In the genomic region with DNA sequence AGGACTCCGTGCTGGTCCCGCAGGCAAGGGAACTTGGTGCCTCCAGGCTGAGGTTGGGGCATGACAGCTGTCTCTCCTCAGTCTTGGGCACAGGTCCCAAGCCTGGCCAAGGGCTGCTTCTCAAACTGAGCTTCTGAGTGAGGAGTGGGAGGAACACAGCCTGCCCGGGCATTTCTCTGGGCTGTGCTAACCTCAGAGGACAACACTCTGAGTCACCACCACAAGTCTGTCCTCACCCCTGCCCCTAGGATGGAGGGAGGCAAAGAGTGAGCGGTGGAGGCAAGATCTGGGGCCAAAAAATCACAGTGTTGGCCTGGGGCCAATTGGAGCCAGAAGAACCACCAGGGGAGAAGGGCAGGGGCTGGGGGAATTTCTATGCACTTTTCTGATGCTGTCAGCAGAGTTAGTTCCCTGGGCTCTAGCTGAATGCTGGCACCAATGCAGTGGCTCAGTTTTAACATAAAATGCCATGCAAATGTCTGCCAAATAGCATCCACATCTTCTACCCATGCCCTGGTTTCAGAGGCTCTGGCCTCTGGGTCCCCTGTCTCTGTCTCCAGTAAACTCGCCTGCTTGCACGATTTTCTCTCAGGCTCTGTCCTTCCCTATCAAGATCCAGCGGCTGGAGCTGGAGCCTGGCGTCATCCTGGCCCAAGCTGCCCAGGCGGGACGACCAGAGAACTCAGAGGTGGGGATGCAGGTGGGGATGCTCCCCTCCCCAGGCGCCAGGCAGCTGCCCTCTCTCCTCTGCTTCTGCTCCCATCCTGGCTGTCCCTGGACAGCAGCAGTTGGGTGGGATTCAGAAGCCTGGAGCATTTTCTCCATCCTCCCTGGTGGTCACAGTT, we compare ENCODE assay signal across 9 cellular contexts. TPM values are rescaled to one million over a fixed set of nuclear protein-coding genes. Genes with fewer than 3 reads are reported as not detected.
DNase-seq lines count a peak whose midpoint lies in the region; ATAC-seq and TF ChIP-seq lines count a peak whose summit lies in the region.
"Had no signal": no experiment of that assay in that cellular context is flagged by ENCODE, and none has a peak within 500 bp of the region (broad histone marks: within the 10 kb centered on the region; RNA-seq: fewer than 3 reads in every experiment).

No MANE protein-coding gene starts in this region.

- H3K27ac Mint-ChIP-seq in natural killer cell treated with Interleukin-12 subunit alpha and Interleukin-12 subunit beta and Interleukin-15 and Interleukin-18, amount 100 ng/mL, for 72 hours: no peak overlapping the region

- DNase-seq in CD1c-positive myeloid dendritic cell (ENCODE audit: extremely low spot score): peak; percentile 51
- DNase-seq in MV-4-11 (lab: John Stamatoyannopoulos, UW): peak; percentile 79
- DNase-seq in cerebellum (ENCODE audit: low spot score): peak; percentile 23
- no peak for DNase-seq in natural killer cell treated with Interleukin-12 subunit alpha and Interleukin-12 subunit beta and Interleukin-15 and Interleukin-18, amount 100 ng/mL, for 72 hours (ENCODE audit: low spot score)
- DNase-seq in testis: no peak
- DNase-seq in HuH-7.5 (ENCODE audit: low spot score): no peak
- no peak for DNase-seq in GM19240 (ENCODE audit: insufficient read length, low spot score)

- H3K27me3 ChIP-seq in testis: no peaks in the 10 kb centered on the region

- intact Hi-C loops in testis (cut with DNase I; ENCODE audit: low total_unique reads): no loop called here

- H3K4me3 ChIP-seq in testis: no peak overlapping the region

- H3K27ac ChIP-seq in testis: no peak overlapping the region

- peak; percentile 77 to 83 for ATAC-seq in natural killer cell treated with Interleukin-12 subunit alpha and Interleukin-12 subunit beta and Interleukin-15 and Interleukin-18, amount 100 ng/mL, for 72 hours
- no peak for ATAC-seq in HG02642 (IDR thresholded peaks at IDR 0.05; ENCODE audit: poor library complexity, unreplicated experiment)

- WGBS in testis, 2 donors: 61 to 83% methylated on average over 8 to 11 of the region's 11 CpGs

- H3K27me3 Mint-ChIP-seq in natural killer cell treated with Interleukin-12 subunit alpha and Interleukin-12 subunit beta and Interleukin-15 and Interleukin-18, amount 100 ng/mL, for 72 hours: peaks cover 0 to 25% of the 10 kb centered on the region in 2 donors

- no peak for TF ChIP-seq POLR2A in testis (IDR thresholded peaks at IDR 0.05)

- peaks cover 9% of the 10 kb centered on the region for H3K4me1 ChIP-seq in testis

- no peaks in the 10 kb centered on the region for H3K36me3 Mint-ChIP-seq in natural killer cell treated with Interleukin-12 subunit alpha and Interleukin-12 subunit beta and Interleukin-15 and Interleukin-18, amount 100 ng/mL, for 72 hours

- H3K4me3 Mint-ChIP-seq in natural killer cell treated with Interleukin-12 subunit alpha and Interleukin-12 subunit beta and Interleukin-15 and Interleukin-18, amount 100 ng/mL, for 72 hours: no peak overlapping the region

- no peak for TF ChIP-seq CTCF in testis (IDR thresholded peaks at IDR 0.05)

- H3K36me3 ChIP-seq in testis (ENCODE audit: low read depth, missing control alignments): no peaks in the 10 kb centered on the region

- H3K9me3 ChIP-seq in testis: no peaks in the 10 kb centered on the region

- peaks cover 0 to 11% of the 10 kb centered on the region in 2 donors for H3K4me1 Mint-ChIP-seq in natural killer cell treated with Interleukin-12 subunit alpha and Interleukin-12 subunit beta and Interleukin-15 and Interleukin-18, amount 100 ng/mL, for 72 hours (ENCODE audit: low read depth in 2 of 2)

- H3K9me3 Mint-ChIP-seq in natural killer cell treated with Interleukin-12 subunit alpha and Interleukin-12 subunit beta and Interleukin-15 and Interleukin-18, amount 100 ng/mL, for 72 hours: no peaks in the 10 kb centered on the region

RNA-seq across cellular contexts. Expression of a gene that starts 11.0 kb away (rescaled TPM):
- total RNA-seq in cerebellum (1.00 TPM), testis (1 to 10 TPM; 6.5 to 8.5 TPM)
- total RNA-seq in natural killer cell treated with Interleukin-12 subunit alpha and Interleukin-12 subunit beta and Interleukin-15 and Interleukin-18, amount 100 ng/mL, for 72 hours: under 1 TPM; 0.28 to 0.71 TPM
- polyA plus RNA-seq in testis (ENCODE audit: insufficient read depth, low read depth, low replicate concordance): 9.2 TPM

RNA-seq across cellular contexts. Expression of a gene that starts 37.6 kb away (rescaled TPM):
- total RNA-seq in cerebellum (2.5 TPM), testis (10 to 100 TPM; 14.4 to 15.5 TPM)
- total RNA-seq in natural killer cell treated with Interleukin-12 subunit alpha and Interleukin-12 subunit beta and Interleukin-15 and Interleukin-18, amount 100 ng/mL, for 72 hours: not detected
- 5.9 TPM for polyA plus RNA-seq in testis (ENCODE audit: insufficient read depth, low read depth, low replicate concordance)
- total RNA-seq: NCI-H460 had no signal

Comparison
In these comparisons a context has a peak if more than half of its experiments do, and no peak if none do; other contexts are left out.
1. DNase-seq: peak in CD1c-positive myeloid dendritic cell (single experiment), MV-4-11 (single experiment) and cerebellum (single experiment); none in natural killer cell treated with Interleukin-12 subunit alpha and Interleukin-12 subunit beta and Interleukin-15 and Interleukin-18, amount 100 ng/mL, for 72 hours (single experiment), testis (single experiment), HuH-7.5 (single experiment) and GM19240 (single experiment).